ENCODE assay signal across 9 cellular contexts in the genomic region with DNA sequence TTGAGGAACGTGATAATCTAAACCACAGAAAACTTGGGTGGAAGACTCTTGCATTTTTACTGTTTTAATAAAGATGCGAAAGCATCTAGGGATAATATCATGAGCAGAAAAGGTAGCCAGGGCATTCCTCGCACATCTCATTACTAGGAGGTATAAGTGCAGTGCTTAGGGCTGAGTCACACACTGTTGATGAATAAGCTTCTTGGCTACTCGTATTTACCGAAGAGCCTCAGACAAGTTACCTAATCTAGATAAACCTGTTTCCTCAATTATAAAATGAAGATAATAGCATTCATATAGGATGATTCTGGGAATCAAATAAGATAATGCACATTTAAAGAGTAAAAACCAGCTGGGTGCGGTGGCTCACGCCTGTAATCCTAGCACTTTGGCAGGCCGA. TPM values are rescaled to one million over a fixed set of nuclear protein-coding genes. Genes with fewer than 3 reads are reported as not detected.
DNase-seq lines count a peak whose midpoint lies in the region; ATAC-seq and TF ChIP-seq lines count a peak whose summit lies in the region.
"Had no signal": no experiment of that assay in that cellular context is flagged by ENCODE, and none has a peak within 500 bp of the region (broad histone marks: within the 10 kb centered on the region; RNA-seq: fewer than 3 reads in every experiment).

No MANE protein-coding gene starts in this region.

- peaks cover 9% of the 10 kb centered on the region for H3K4me1 Mint-ChIP-seq in T-helper 1 cell treated with Interleukin-12 subunit alpha and Interleukin-12 subunit beta and Interleukin-4 antibody, amounts not matched to agents 30 μg/mL and 1 μg/mL, for 36 hours (ENCODE audit: low read depth)

- ATAC-seq in omental fat pad (ENCODE audit: low FRiP score) (peak; percentile 58), HG02610 (IDR thresholded peaks at IDR 0.05; ENCODE audit: unreplicated experiment) (no peak)

- intact Hi-C loops in colonic mucosa (cut with DNase I) = no loop called here

- no peaks in the 10 kb centered on the region for H3K9me3 ChIP-seq in colonic mucosa

- H3K4me1 ChIP-seq in colonic mucosa = peaks cover 4% of the 10 kb centered on the region

- TF ChIP-seq CTCF in colonic mucosa (IDR thresholded peaks at IDR 0.05) (no peak), omental fat pad (IDR thresholded peaks at IDR 0.05) (no peak)

- DNase-seq in T-helper 1 cell (no peak), NCI-H82 (lab: John Stamatoyannopoulos, UW) (peak; percentile 67), colonic mucosa (no peak), omental fat pad (ENCODE audit: low spot score) (no peak), GM03348 (ENCODE audit: low spot score) (no peak), NCI-H1092 treated with DMSO at 0.1 percent for 48 hours (lab: John Stamatoyannopoulos, UW) (no peak)

- H3K9ac ChIP-seq in colonic mucosa (ENCODE audit: low read depth in 2 of 2, low read length in 2 of 2) = no peak overlapping the region

- no peaks in the 10 kb centered on the region for H3K9me3 Mint-ChIP-seq in T-helper 1 cell treated with Interleukin-12 subunit alpha and Interleukin-12 subunit beta and Interleukin-4 antibody, amounts not matched to agents 30 μg/mL and 1 μg/mL, for 36 hours

- H3K36me3 ChIP-seq in colonic mucosa = peaks cover 5% of the 10 kb centered on the region

- peak overlapping the region; percentile 86 for H3K4me3 Mint-ChIP-seq in T-helper 1 cell treated with Interleukin-12 subunit alpha and Interleukin-12 subunit beta and Interleukin-4 antibody, amounts not matched to agents 30 μg/mL and 1 μg/mL, for 36 hours

- H3K27me3 ChIP-seq in colonic mucosa = no peaks in the 10 kb centered on the region

- H3K27ac Mint-ChIP-seq in T-helper 1 cell treated with Interleukin-12 subunit alpha and Interleukin-12 subunit beta and Interleukin-4 antibody, amounts not matched to agents 30 μg/mL and 1 μg/mL, for 36 hours = no peak overlapping the region

- peaks cover 4% of the 10 kb centered on the region for H3K36me3 Mint-ChIP-seq in T-helper 1 cell treated with Interleukin-12 subunit alpha and Interleukin-12 subunit beta and Interleukin-4 antibody, amounts not matched to agents 30 μg/mL and 1 μg/mL, for 36 hours (ENCODE audit: low read depth)

- peak overlapping the region; percentile 19 for H3K27ac ChIP-seq in colonic mucosa
- H3K27ac ChIP-seq: HL-60 had no signal

- peaks cover 21% of the 10 kb centered on the region for H3K27me3 Mint-ChIP-seq in T-helper 1 cell treated with Interleukin-12 subunit alpha and Interleukin-12 subunit beta and Interleukin-4 antibody, amounts not matched to agents 30 μg/mL and 1 μg/mL, for 36 hours (ENCODE audit: low read depth)

- H3K4me3 ChIP-seq in colonic mucosa = no peak overlapping the region

RNA-seq across cellular contexts. Expression of gene KIAA0319, which starts 0.8 kb away (rescaled TPM):
- total RNA-seq in colonic mucosa = 1 to 10 TPM; 1.2 to 1.7 TPM
- total RNA-seq in omental fat pad = under 1 TPM; 0.09 to 0.16 (median 0.12) TPM

RNA-seq across cellular contexts. Expression of gene TDP2, which starts 19.9 kb away (rescaled TPM):
- total RNA-seq in colonic mucosa (100 to 1,000 TPM; 209 to 408 TPM), omental fat pad (10 to 100 TPM; 24.0 to 40.2 (median 33.1) TPM)

RNA-seq across cellular contexts. Expression of gene ACOT13, which starts 20.1 kb away (rescaled TPM):
- total RNA-seq in colonic mucosa (10 to 100 TPM; 39.6 to 63.6 TPM), omental fat pad (10 to 100 TPM in 1 of 4 donors, 1 to 10 TPM in 3; 5.8 to 10.4 (median 7.7) TPM)

Comparison
In these comparisons a context has a peak if more than half of its experiments do, and no peak if none do; other contexts are left out.
1. RNA of gene TDP2, which starts 19.9 kb away (total RNA-seq): 209 to 408 TPM in colonic mucosa; 24.0 to 40.2 TPM in omental fat pad; every median in the first group is over 4 times any median in the second.